1 cellular context compared by ENCODE assay signal in genomic region chr11:46348986-46349401, GRCh38.
TF ChIP-seq lines count a peak whose summit lies in the region.

No MANE protein-coding gene starts in this region.

TF ChIP-seq in GM12878, 131 proteins besides CTCF, POLR2A, EP300 and RAD21:
- no peak for TF ChIP-seq ZBTB33 (IDR thresholded peaks at IDR 0.05)
- TF ChIP-seq CHD4 (IDR thresholded peaks at IDR 0.05): no peak
- no peak for TF ChIP-seq RAD51 (IDR thresholded peaks at IDR 0.05)
- TF ChIP-seq CUX1 (IDR thresholded peaks at IDR 0.05; ENCODE audit: insufficient replicate concordance, low read depth, low read length): no peak
- TF ChIP-seq, protein P1, sequence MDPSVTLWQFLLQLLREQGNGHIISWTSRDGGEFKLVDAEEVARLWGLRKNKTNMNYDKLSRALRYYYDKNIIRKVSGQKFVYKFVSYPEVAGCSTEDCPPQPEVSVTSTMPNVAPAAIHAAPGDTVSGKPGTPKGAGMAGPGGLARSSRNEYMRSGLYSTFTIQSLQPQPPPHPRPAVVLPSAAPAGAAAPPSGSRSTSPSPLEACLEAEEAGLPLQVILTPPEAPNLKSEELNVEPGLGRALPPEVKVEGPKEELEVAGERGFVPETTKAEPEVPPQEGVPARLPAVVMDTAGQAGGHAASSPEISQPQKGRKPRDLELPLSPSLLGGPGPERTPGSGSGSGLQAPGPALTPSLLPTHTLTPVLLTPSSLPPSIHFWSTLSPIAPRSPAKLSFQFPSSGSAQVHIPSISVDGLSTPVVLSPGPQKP (IDR thresholded peaks at IDR 0.05; ENCODE audit: low read depth, low read length): no peak
- TF ChIP-seq, protein P2, sequence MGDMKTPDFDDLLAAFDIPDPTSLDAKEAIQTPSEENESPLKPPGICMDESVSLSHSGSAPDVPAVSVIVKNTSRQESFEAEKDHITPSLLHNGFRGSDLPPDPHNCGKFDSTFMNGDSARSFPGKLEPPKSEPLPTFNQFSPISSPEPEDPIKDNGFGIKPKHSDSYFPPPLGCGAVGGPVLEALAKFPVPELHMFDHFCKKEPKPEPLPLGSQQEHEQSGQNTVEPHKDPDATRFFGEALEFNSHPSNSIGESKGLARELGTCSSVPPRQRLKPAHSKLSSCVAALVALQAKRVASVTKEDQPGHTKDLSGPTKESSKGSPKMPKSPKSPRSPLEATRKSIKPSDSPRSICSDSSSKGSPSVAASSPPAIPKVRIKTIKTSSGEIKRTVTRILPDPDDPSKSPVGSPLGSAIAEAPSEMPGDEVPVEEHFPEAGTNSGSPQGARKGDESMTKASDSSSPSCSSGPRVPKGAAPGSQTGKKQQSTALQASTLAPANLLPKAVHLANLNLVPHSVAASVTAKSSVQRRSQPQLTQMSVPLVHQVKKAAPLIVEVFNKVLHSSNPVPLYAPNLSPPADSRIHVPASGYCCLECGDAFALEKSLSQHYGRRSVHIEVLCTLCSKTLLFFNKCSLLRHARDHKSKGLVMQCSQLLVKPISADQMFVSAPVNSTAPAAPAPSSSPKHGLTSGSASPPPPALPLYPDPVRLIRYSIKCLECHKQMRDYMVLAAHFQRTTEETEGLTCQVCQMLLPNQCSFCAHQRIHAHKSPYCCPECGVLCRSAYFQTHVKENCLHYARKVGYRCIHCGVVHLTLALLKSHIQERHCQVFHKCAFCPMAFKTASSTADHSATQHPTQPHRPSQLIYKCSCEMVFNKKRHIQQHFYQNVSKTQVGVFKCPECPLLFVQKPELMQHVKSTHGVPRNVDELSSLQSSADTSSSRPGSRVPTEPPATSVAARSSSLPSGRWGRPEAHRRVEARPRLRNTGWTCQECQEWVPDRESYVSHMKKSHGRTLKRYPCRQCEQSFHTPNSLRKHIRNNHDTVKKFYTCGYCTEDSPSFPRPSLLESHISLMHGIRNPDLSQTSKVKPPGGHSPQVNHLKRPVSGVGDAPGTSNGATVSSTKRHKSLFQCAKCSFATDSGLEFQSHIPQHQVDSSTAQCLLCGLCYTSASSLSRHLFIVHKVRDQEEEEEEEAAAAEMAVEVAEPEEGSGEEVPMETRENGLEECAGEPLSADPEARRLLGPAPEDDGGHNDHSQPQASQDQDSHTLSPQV (IDR thresholded peaks at IDR 0.05): no peak
- no peak for TF ChIP-seq SRF (IDR thresholded peaks at IDR 0.05; ENCODE audit: low read depth in 2 of 2, low read length in 2 of 2)
- no peak for TF ChIP-seq PAX8 (IDR thresholded peaks at IDR 0.05)
- no peak for TF ChIP-seq NFIC (IDR thresholded peaks at IDR 0.05; ENCODE audit: low read depth, low read length)
- no peak for TF ChIP-seq TARDBP (IDR thresholded peaks at IDR 0.05; ENCODE audit: borderline replicate concordance)
- no peak for TF ChIP-seq ZSCAN29 (IDR thresholded peaks at IDR 0.05)
- TF ChIP-seq EED (IDR thresholded peaks at IDR 0.05; ENCODE audit: low read depth): no peak
- no peak for TF ChIP-seq HDAC2 (IDR thresholded peaks at IDR 0.05)
- no peak for TF ChIP-seq CHD2 (IDR thresholded peaks at IDR 0.05; ENCODE audit: borderline replicate concordance, low read depth, low read length)
- TF ChIP-seq SMAD1 (IDR thresholded peaks at IDR 0.05; ENCODE audit: low read depth, partially characterized antibody): no peak
- TF ChIP-seq RUNX3 (IDR thresholded peaks at IDR 0.05; ENCODE audit: low read length): no peak
- TF ChIP-seq ATF2 (IDR thresholded peaks at IDR 0.05; ENCODE audit: low read length): no peak
- no peak for TF ChIP-seq RB1 (IDR thresholded peaks at IDR 0.05; ENCODE audit: borderline replicate concordance)
- no peak for TF ChIP-seq PKNOX1 (IDR thresholded peaks at IDR 0.05)
